18 cellular contexts compared by ENCODE assay signal in the genomic region with DNA sequence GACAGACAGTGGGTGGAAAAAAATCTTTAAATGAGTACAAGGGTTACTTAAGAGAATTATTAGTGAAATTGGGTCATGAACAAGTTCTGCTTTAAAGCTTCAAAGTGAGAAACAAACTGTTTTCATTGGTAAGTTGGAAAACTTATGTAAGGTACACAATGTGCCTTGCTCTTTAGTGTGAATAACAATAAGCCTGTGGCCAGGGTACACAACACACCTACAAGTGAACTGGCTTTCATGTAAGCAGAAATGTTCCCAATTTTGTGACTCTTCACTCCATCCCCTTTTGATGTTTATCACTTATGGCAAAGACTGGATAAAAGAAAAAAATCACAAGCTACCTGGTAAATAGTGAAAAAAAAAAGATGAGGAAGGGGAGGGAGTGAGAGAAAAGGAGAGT.
"Had no signal": no experiment of that assay in that cellular context is flagged by ENCODE, and none has a peak within 500 bp of the region (broad histone marks: within the 10 kb centered on the region; RNA-seq: fewer than 3 reads in every experiment).

No MANE protein-coding gene starts in this region.

- H3K4me3 Mint-ChIP-seq: activated B cell treated with CpG ODN at 0.5 μM for 24 hours; activated naive CD4-positive, alpha-beta T cell treated with anti-CD3 and anti-CD28 coated beads, Interleukin-2, amount 10 ng/mL, durations not matched to agents 7 days and 5 days; activated T-cell treated with anti-CD3 and anti-CD28 coated beads, Interleukin-2, amount 50 U/mL, for 4 hours; memory B cell; natural killer cell treated with Interleukin-12 subunit alpha and Interleukin-12 subunit beta and Interleukin-15 and Interleukin-18, amount 100 ng/mL, for 72 hours; T-helper 1 cell treated with Interleukin-12 subunit alpha and Interleukin-12 subunit beta and Interleukin-4 antibody, amounts not matched to agents 30 μg/mL and 1 μg/mL, for 36 hours; type B pancreatic cell had no signal

- H3K27me3 ChIP-seq: neutrophil, sigmoid colon had no signal

- H3K27ac ChIP-seq: neutrophil, parathyroid adenoma, thoracic aorta had no signal

- H3K36me3 ChIP-seq: neutrophil, sigmoid colon, thoracic aorta had no signal

- H3K36me3 Mint-ChIP-seq: activated naive CD4-positive, alpha-beta T cell treated with anti-CD3 and anti-CD28 coated beads, Interleukin-2, amount 10 ng/mL, durations not matched to agents 7 days and 5 days; natural killer cell treated with Interleukin-12 subunit alpha and Interleukin-12 subunit beta and Interleukin-15 and Interleukin-18, amount 100 ng/mL, for 72 hours; type B pancreatic cell had no signal

- H3K4me1 ChIP-seq: parathyroid adenoma had no signal

- H3K4me3 ChIP-seq: sigmoid colon, thoracic aorta had no signal

- H3K9me3 Mint-ChIP-seq: activated B cell treated with CpG ODN at 0.5 μM for 24 hours; activated naive CD4-positive, alpha-beta T cell treated with anti-CD3 and anti-CD28 coated beads, Interleukin-2, amount 10 ng/mL, durations not matched to agents 7 days and 5 days; activated T-cell treated with anti-CD3 and anti-CD28 coated beads, Interleukin-2, amount 50 U/mL, for 4 hours; memory B cell; natural killer cell treated with Interleukin-12 subunit alpha and Interleukin-12 subunit beta and Interleukin-15 and Interleukin-18, amount 100 ng/mL, for 72 hours; T-helper 1 cell treated with Interleukin-12 subunit alpha and Interleukin-12 subunit beta and Interleukin-4 antibody, amounts not matched to agents 30 μg/mL and 1 μg/mL, for 36 hours; type B pancreatic cell had no signal

- H3K4me1 Mint-ChIP-seq: activated B cell treated with CpG ODN at 0.5 μM for 24 hours; activated naive CD4-positive, alpha-beta T cell treated with anti-CD3 and anti-CD28 coated beads, Interleukin-2, amount 10 ng/mL, durations not matched to agents 7 days and 5 days had no signal

- H3K9me3 ChIP-seq: neutrophil, sigmoid colon, thoracic aorta had no signal

- H3K27ac Mint-ChIP-seq: activated B cell treated with CpG ODN at 0.5 μM for 24 hours; activated naive CD4-positive, alpha-beta T cell treated with anti-CD3 and anti-CD28 coated beads, Interleukin-2, amount 10 ng/mL, durations not matched to agents 7 days and 5 days; memory B cell; natural killer cell treated with Interleukin-12 subunit alpha and Interleukin-12 subunit beta and Interleukin-15 and Interleukin-18, amount 100 ng/mL, for 72 hours; T-helper 1 cell treated with Interleukin-12 subunit alpha and Interleukin-12 subunit beta and Interleukin-4 antibody, amounts not matched to agents 30 μg/mL and 1 μg/mL, for 36 hours; type B pancreatic cell had no signal

- H3K27me3 Mint-ChIP-seq: activated B cell treated with CpG ODN at 0.5 μM for 24 hours; activated naive CD4-positive, alpha-beta T cell treated with anti-CD3 and anti-CD28 coated beads, Interleukin-2, amount 10 ng/mL, durations not matched to agents 7 days and 5 days; memory B cell; natural killer cell treated with Interleukin-12 subunit alpha and Interleukin-12 subunit beta and Interleukin-15 and Interleukin-18, amount 100 ng/mL, for 72 hours; type B pancreatic cell had no signal

- DNase-seq: activated B cell treated with CpG ODN at 0.5 μM for 24 hours; activated CD4-positive, alpha-beta T cell treated with anti-CD3 and anti-CD28 coated beads for 4 hours; activated CD4-positive, alpha-beta T cell treated with anti-CD3 and anti-CD28 coated beads, Interleukin-2, amount 50 U/mL, for 48 hours; activated CD8-positive, alpha-beta memory T cell treated with anti-CD3 and anti-CD28 coated beads, Interleukin-2, amount 50 U/mL, for 48 hours; activated naive CD4-positive, alpha-beta T cell treated with anti-CD3 and anti-CD28 coated beads, Interleukin-2, amount 10 ng/mL, durations not matched to agents 7 days and 5 days; activated T-cell treated with anti-CD3 and anti-CD28 coated beads, Interleukin-2, amount 50 U/mL, for 4 hours; kidney glomerular epithelial cell; sigmoid colon; stimulated activated CD4-positive, alpha-beta T cell treated with anti-CD3 and anti-CD28 coated beads, Interleukin-4, amount 100 ng/mL, for 1 hour; stimulated activated naive CD4-positive, alpha-beta T cell; T1000 had no signal
